ENCODE assay signal across 10 cellular contexts in genomic region chr2:157830696-157831570, GRCh38. TPM values are rescaled to one million over a fixed set of nuclear protein-coding genes. Genes with fewer than 3 reads are reported as not detected.
DNase-seq lines count a peak whose midpoint lies in the region; ATAC-seq and TF ChIP-seq lines count a peak whose summit lies in the region.
"Had no signal": no experiment of that assay in that cellular context is flagged by ENCODE, and none has a peak within 500 bp of the region (broad histone marks: within the 10 kb centered on the region; RNA-seq: fewer than 3 reads in every experiment).

No MANE protein-coding gene starts in this region.

- H3K4me2 ChIP-seq in IMR-90 (ENCODE audit: low read depth, low read length) = peak overlapping the region; percentile 34

- dilution Hi-C loops in IMR-90 (cut with HindIII; ENCODE audit: low sequenced_read_pairs, unreplicated experiment) = no loop called here

- H3K4me3 ChIP-seq in IMR-90 (ENCODE audit: insufficient read depth, low read depth, low read length) (no peak overlapping the region), coronary artery (no peak overlapping the region), mesodermal cell (ENCODE audit: extremely low read depth, insufficient read depth, low read length, poor library complexity, severe bottlenecking) (no peak overlapping the region), dorsolateral prefrontal cortex (no peak overlapping the region), colonic mucosa (no peak overlapping the region)

- H4K8ac ChIP-seq in IMR-90 (ENCODE audit: low read depth in 2 of 2, low read length in 2 of 2) = peak overlapping the region in 1 of 2 experiments; percentile 65; a peak in 3 of 4 replicates

- peaks cover 10% of the 10 kb centered on the region for H3K4me1 ChIP-seq in IMR-90 (ENCODE audit: control insufficient read depth, insufficient read depth, low read length)
- peaks cover 17% of the 10 kb centered on the region for H3K4me1 ChIP-seq in mesodermal cell (ENCODE audit: control insufficient read depth, insufficient read depth, low read length, poor library complexity, severe bottlenecking)
- H3K4me1 ChIP-seq in colonic mucosa = no peaks in the 10 kb centered on the region

- peaks cover 22 to 63% of the 10 kb centered on the region in 2 experiments for H3K79me1 ChIP-seq in IMR-90 (ENCODE audit: low read depth in 1 of 2, low read length in 2 of 2)

- no TSS peak for BruUV-seq in IMR-90 (replicated peaks; lab: Mats Ljungman, UMichigan)

- DNase-seq in ACHN (peak; percentile 95), IMR-90 (peak; percentile 97), coronary artery (ENCODE audit: low spot score) (no peak), dorsolateral prefrontal cortex (no peak), DMS114 treated with DMSO at 0.1 percent for 48 hours (lab: John Stamatoyannopoulos, UW; ENCODE audit: unreplicated experiment) (no peak), colonic mucosa (no peak)
- DNase-seq: cortex of kidney, NCI-H1694 had no signal

- no peaks in the 10 kb centered on the region; the same call in 1 of the 2 replicates for H3K36me3 ChIP-seq in IMR-90 (ENCODE audit: control insufficient read depth, insufficient read depth, low read length)
- peaks cover 15% of the 10 kb centered on the region for H3K36me3 ChIP-seq in mesodermal cell (ENCODE audit: control insufficient read depth, insufficient read depth, low read length)
- no peaks in the 10 kb centered on the region for H3K36me3 ChIP-seq in colonic mucosa

- POLR2A ChIA-PET in IMR-90 (lab: Charles Lee; ENCODE audit: unreplicated experiment) = no interaction called here

- intact Hi-C loops in IMR-90 (cut with micrococcal nuclease) = loop anchor here (2.0 kb wide), 1 partner anchor 46 kb away; the partner anchor contains the start of gene ACVR1
- intact Hi-C loops in dorsolateral prefrontal cortex (cut with DNase I) = no loop called here
- intact Hi-C loops in colonic mucosa (cut with DNase I) = no loop called here

- H3K4ac ChIP-seq in IMR-90 (ENCODE audit: low read depth, low read length) = peak overlapping the region; percentile 94

- H3K27ac ChIP-seq in IMR-90 (ENCODE audit: insufficient read depth, low read length) (peak overlapping the region; percentile 86; the same call in 1 of the 2 replicates), coronary artery (peak overlapping the region; percentile 69 to 85), mesodermal cell (ENCODE audit: low read depth, low read length, severe bottlenecking) (peak overlapping the region; percentile 18), dorsolateral prefrontal cortex (peak overlapping the region in 11 of 59 donors; percentile 3 to 59 (median 39)), colonic mucosa (no peak overlapping the region)

- no peaks in the 10 kb centered on the region for H3K9me3 ChIP-seq in IMR-90 (ENCODE audit: control insufficient read depth, insufficient read depth, low read length)
- H3K9me3 ChIP-seq in mesodermal cell (ENCODE audit: control insufficient read depth, low read length) = no peaks in the 10 kb centered on the region
- H3K9me3 ChIP-seq in colonic mucosa = no peaks in the 10 kb centered on the region

- H2AK5ac ChIP-seq in IMR-90 (ENCODE audit: low read depth, low read length) = peak overlapping the region; percentile 79

- TF ChIP-seq POLR2A in IMR-90 (IDR thresholded peaks at IDR 0.05; ENCODE audit: low read depth, low read length) = no peak

- CTCF ChIA-PET in IMR-90 (lab: Yijun Ruan, JAX) = interaction anchor here (0.6 kb wide), 1 partner anchor 927 kb away, joined by 4 read pairs; no protein-coding TSS in a partner anchor

- H4K5ac ChIP-seq in IMR-90 (ENCODE audit: low read depth, low read length) = peak overlapping the region; percentile 93

- H3K9ac ChIP-seq in IMR-90 (ENCODE audit: low read depth, low read length) (no peak overlapping the region), colonic mucosa (ENCODE audit: low read depth in 2 of 2, low read length in 2 of 2) (no peak overlapping the region)

- H4K91ac ChIP-seq in IMR-90 (ENCODE audit: insufficient read depth, low read depth, low read length) = peak overlapping the region; percentile 91

- H2BK20ac ChIP-seq in IMR-90 (ENCODE audit: low read depth, low read length) = peak overlapping the region; percentile 95

- no peak overlapping the region for H3K56ac ChIP-seq in IMR-90 (ENCODE audit: extremely low read depth, insufficient read depth, low read length)

- no peaks in the 10 kb centered on the region for H4K20me1 ChIP-seq in IMR-90 (ENCODE audit: insufficient read depth, low read length)

- H3K18ac ChIP-seq in IMR-90 (ENCODE audit: low read depth, low read length) = peak overlapping the region; percentile 98

- no peak for TF ChIP-seq RAD21 in IMR-90 (IDR thresholded peaks at IDR 0.05; ENCODE audit: low read length)

- WGBS in IMR-90 (ENCODE audit: extremely low coverage in 2 of 2, insufficient read length in 1 of 2), 2 experiments = no CpG with 5 or more reads among the region's 2 CpGs
- 100% methylated on average over 1 of the region's 2 CpGs; no CpG with 5 or more reads in 1 of the 2 experiments for WGBS in mesodermal cell (ENCODE audit: insufficient coverage in 2 of 2), 2 experiments

- H3K23ac ChIP-seq in IMR-90 (ENCODE audit: low read depth, low read length) = peak overlapping the region; percentile 91; the same call in 1 of the 2 replicates

- H3K27me3 ChIP-seq in IMR-90 (ENCODE audit: control insufficient read depth, insufficient read depth, low read length) = no peaks in the 10 kb centered on the region
- no peaks in the 10 kb centered on the region for H3K27me3 ChIP-seq in dorsolateral prefrontal cortex
- H3K27me3 ChIP-seq in colonic mucosa = no peaks in the 10 kb centered on the region

- peak overlapping the region; percentile 81 for H2BK5ac ChIP-seq in IMR-90 (ENCODE audit: low read depth, low read length, poor library complexity, severe bottlenecking)

- H2AK9ac ChIP-seq in IMR-90 (replicated peaks; ENCODE audit: low read depth, low read length, poor library complexity) = peak overlapping the region; percentile 82

- peak overlapping the region; percentile 87 for H2BK15ac ChIP-seq in IMR-90 (ENCODE audit: low read depth, low read length)

- in situ Hi-C loops in ACHN (cut with HindIII; ENCODE audit: low pct_ligation_motif_present, low pct_unique_long_range_greater_than_20kb, low sequenced_read_pairs) (no loop called here), IMR-90 (cut with MboI; ENCODE audit: low sequenced_read_pairs) (no loop called here)

- H2BK120ac ChIP-seq in IMR-90 (ENCODE audit: low read depth, low read length) = peak overlapping the region; percentile 90

- H3K9me1 ChIP-seq in IMR-90 (ENCODE audit: insufficient read depth, low read length) = peaks cover 11% of the 10 kb centered on the region

- H2AFZ ChIP-seq in IMR-90 (replicated peaks; ENCODE audit: low read length, poor library complexity) = no peak overlapping the region

- H3K14ac ChIP-seq in IMR-90 (replicated peaks; ENCODE audit: low read depth, low read length) = peak overlapping the region; percentile 84

- no peak for TF ChIP-seq CTCF in IMR-90 (conservative IDR thresholded peaks at IDR 0.05; ENCODE audit: low read depth, low read length)
- no peak for TF ChIP-seq CTCF in coronary artery (IDR thresholded peaks at IDR 0.05)
- TF ChIP-seq CTCF in dorsolateral prefrontal cortex (IDR thresholded peaks at IDR 0.05 in 54 of 56, conservative IDR thresholded peaks at IDR 0.05 in 2 of 56; ENCODE audit: low read depth in 1 of 56, partially characterized antibody in 56 of 56) = no peak
- no peak for TF ChIP-seq CTCF in colonic mucosa (IDR thresholded peaks at IDR 0.05)

- ATAC-seq in IMR-90 (ENCODE audit: low read depth) (peak; percentile 85), HG02938 (IDR thresholded peaks at IDR 0.05; ENCODE audit: unreplicated experiment) (no peak)

TF ChIP-seq in IMR-90, 13 proteins besides CTCF, POLR2A, EP300 and RAD21 (continues in another document):
- TF ChIP-seq ELK1 (IDR thresholded peaks at IDR 0.05; ENCODE audit: borderline replicate concordance, low read depth, low read length) = no peak
- no peak for TF ChIP-seq NFE2L2 (IDR thresholded peaks at IDR 0.05; ENCODE audit: low read depth, low read length)
- no peak for TF ChIP-seq MAFK (IDR thresholded peaks at IDR 0.05; ENCODE audit: low read depth, low read length)
- TF ChIP-seq CHD1 (IDR thresholded peaks at IDR 0.05; ENCODE audit: low read depth, low read length) = no peak
- no peak for TF ChIP-seq SMC3 (IDR thresholded peaks at IDR 0.05; ENCODE audit: low read depth, low read length)
- peak; percentile 51; the same call in 1 of the 2 replicates for TF ChIP-seq USF2 (IDR thresholded peaks at IDR 0.05; ENCODE audit: low read depth, low read length)
- TF ChIP-seq RCOR1 (IDR thresholded peaks at IDR 0.05; ENCODE audit: insufficient replicate concordance, low read length) = no peak
- TF ChIP-seq MXI1 (IDR thresholded peaks at IDR 0.05; ENCODE audit: borderline replicate concordance, low read depth, low read length) = no peak
- TF ChIP-seq BHLHE40 (IDR thresholded peaks at IDR 0.05; ENCODE audit: low read depth, low read length) = peak; percentile 66
- TF ChIP-seq MAZ (IDR thresholded peaks at IDR 0.05; ENCODE audit: borderline replicate concordance, low read depth, low read length) = no peak
- TF ChIP-seq CEBPB (IDR thresholded peaks at IDR 0.05; ENCODE audit: low read depth, low read length) = peak; percentile 99
- TF ChIP-seq FOS (IDR thresholded peaks at IDR 0.05; ENCODE audit: low read depth, low read length) = peak; percentile 99

RNA-seq across cellular contexts. Expression of gene ACVR1, which starts 45.2 kb away (rescaled TPM):
- total RNA-seq in IMR-90 (2012; rRNA removed) (21.1 and 24.2 TPM in 2 replicates), dorsolateral prefrontal cortex (10 to 100 TPM; 12.1 to 49.9 (median 22.3) TPM), colonic mucosa (10 to 100 TPM; 15.8 to 18.0 TPM)
- 32.0 and 40.8 TPM in 2 replicates for polyA plus RNA-seq in IMR-90 (2012; rRNA removed)
- 24.3 and 50.9 TPM in 2 replicates for polyA plus RNA-seq in IMR-90 (2012; cell fraction: cytosol; rRNA removed)
- polyA plus RNA-seq in IMR-90 (2012; cell fraction: nucleus; rRNA removed; ENCODE audit: low replicate concordance) = 13.1 and 33.6 TPM in 2 replicates
- 34.3 TPM for polyA plus RNA-seq in mesodermal cell (2013, experiment 1 of 2)
- polyA plus RNA-seq in mesodermal cell (2013, experiment 2 of 2) = 35.2 TPM

Comparison
In these comparisons a context has a peak if more than half of its experiments do, and no peak if none do; other contexts are left out.
1. DNase-seq: peak in ACHN (single experiment) and IMR-90 (single experiment); none in coronary artery (single experiment), dorsolateral prefrontal cortex (0 of 10), DMS114 treated with DMSO at 0.1 percent for 48 hours (single experiment) and colonic mucosa (single experiment).